Comparison of ENCODE assay signal across 24 cellular contexts in genomic region chr12:535396-535795, GRCh38.
DNase-seq lines count a peak whose midpoint lies in the region; ATAC-seq, FAIRE-seq and TF ChIP-seq lines count a peak whose summit lies in the region.
"Had no signal": no experiment of that assay in that cellular context is flagged by ENCODE, and none has a peak within 500 bp of the region (broad histone marks: within the 10 kb centered on the region; RNA-seq: fewer than 3 reads in every experiment).

No MANE protein-coding gene starts in this region.

- H3K27me3 Mint-ChIP-seq in Calu3 (ENCODE audit: unreplicated experiment) (no peaks in the 10 kb centered on the region), type B pancreatic cell (peaks cover 4% of the 10 kb centered on the region)
- no peaks in the 10 kb centered on the region for H3K27me3 Mint-ChIP-seq in activated CD8-positive, alpha-beta T cell treated with anti-CD3 and anti-CD28 coated beads, Interleukin-2, amount 10 ng/mL, durations not matched to agents 7 days and 5 days (ENCODE audit: low read depth)
- H3K27me3 Mint-ChIP-seq: CD4-positive, alpha-beta memory T cell; CD8-positive, alpha-beta memory T cell had no signal

- DNase-seq in Calu3 (no peak), kidney (peak; percentile 56), type B pancreatic cell (ENCODE audit: extremely low spot score, unreplicated experiment) (no peak), NCI-H187 treated with DMSO at 0.1 percent for 48 hours (lab: John Stamatoyannopoulos, UW) (no peak)
- DNase-seq in activated CD8-positive, alpha-beta T cell treated with anti-CD3 and anti-CD28 coated beads, Interleukin-2, amount 10 ng/mL, durations not matched to agents 7 days and 5 days = no peak
- DNase-seq: 8988T; ACHN; BE2C; C1 segment of cervical spinal cord; CD4-positive, alpha-beta memory T cell; CD4-positive, CD25-positive, alpha-beta regulatory T cell; CD8-positive, alpha-beta memory T cell; COR-L47; DMS 273 treated with DMSO at 0.1 percent for 48 hours; DMS153; DMS79 treated with DMSO at 0.1 percent for 48 hours; GF-D8 had no signal

- H3K4me3 ChIP-seq in kidney (ENCODE audit: low read length in 2 of 2) = no peak overlapping the region
- H3K4me3 ChIP-seq: BLaER1 had no signal

- peaks cover 23% of the 10 kb centered on the region for H3K4me1 Mint-ChIP-seq in Calu3 (ENCODE audit: low read depth, unreplicated experiment)
- H3K4me1 Mint-ChIP-seq in type B pancreatic cell (ENCODE audit: unreplicated experiment) = peaks cover 10% of the 10 kb centered on the region
- H3K4me1 Mint-ChIP-seq in activated CD8-positive, alpha-beta T cell treated with anti-CD3 and anti-CD28 coated beads, Interleukin-2, amount 10 ng/mL, durations not matched to agents 7 days and 5 days (ENCODE audit: low read depth) = peaks cover 19% of the 10 kb centered on the region

- CTCF ChIA-PET in Calu3 (lab: Charles Lee) = no interaction called here
- CTCF ChIA-PET in activated CD8-positive, alpha-beta T cell treated with anti-CD3 and anti-CD28 coated beads, Interleukin-2, amount 10 ng/mL, durations not matched to agents 7 days and 5 days (lab: Charles Lee) = interaction anchor here (4.0 to 6.4 kb wide), 2 partner anchors 12 to 80 kb away, joined by 21 to 58 read pairs; no protein-coding TSS in a partner anchor

- H3K9me3 ChIP-seq in kidney (ENCODE audit: control insufficient read depth in 1 of 2, low read length in 2 of 2) = peaks cover 0 to 6% of the 10 kb centered on the region in 2 donors
- H3K9me3 ChIP-seq: BE2C had no signal

- no peak for FAIRE-seq in kidney (lab: Jason Lieb, UNC)
- FAIRE-seq: A204.1, G401.6, GM12891, GM19239 had no signal

- no peak overlapping the region for H3K4me3 Mint-ChIP-seq in Calu3 (ENCODE audit: low read depth, unreplicated experiment)
- H3K4me3 Mint-ChIP-seq in type B pancreatic cell = no peak overlapping the region
- no peak overlapping the region for H3K4me3 Mint-ChIP-seq in activated CD8-positive, alpha-beta T cell treated with anti-CD3 and anti-CD28 coated beads, Interleukin-2, amount 10 ng/mL, durations not matched to agents 7 days and 5 days
- H3K4me3 Mint-ChIP-seq: CD14-positive monocyte; CD4-positive, alpha-beta memory T cell; CD4-positive, CD25-positive, alpha-beta regulatory T cell; CD8-positive, alpha-beta memory T cell had no signal

- peak overlapping the region; percentile 4 for H3K27ac Mint-ChIP-seq in Calu3 (ENCODE audit: unreplicated experiment)
- peak overlapping the region; percentile 76 for H3K27ac Mint-ChIP-seq in type B pancreatic cell
- H3K27ac Mint-ChIP-seq in activated CD8-positive, alpha-beta T cell treated with anti-CD3 and anti-CD28 coated beads, Interleukin-2, amount 10 ng/mL, durations not matched to agents 7 days and 5 days = no peak overlapping the region
- H3K27ac Mint-ChIP-seq: CD14-positive monocyte; CD4-positive, CD25-positive, alpha-beta regulatory T cell had no signal

- TF ChIP-seq CTCF in Calu3 (IDR thresholded peaks at IDR 0.05; ENCODE audit: unreplicated experiment) (no peak), kidney (IDR thresholded peaks at IDR 0.05; ENCODE audit: borderline replicate concordance, extremely low read depth, insufficient read depth) (no peak), type B pancreatic cell (conservative IDR thresholded peaks at IDR 0.05) (no peak)

- peaks cover 0 to 5% of the 10 kb centered on the region in 2 donors for H3K4me1 ChIP-seq in kidney (ENCODE audit: control insufficient read depth in 1 of 2, insufficient read depth in 1 of 2, low read depth in 1 of 2, low read length in 2 of 2)
- H3K4me1 ChIP-seq: BE2C had no signal

- POLR2A ChIA-PET in activated CD8-positive, alpha-beta T cell treated with anti-CD3 and anti-CD28 coated beads, Interleukin-2, amount 10 ng/mL, durations not matched to agents 7 days and 5 days (lab: Charles Lee) = no interaction called here

- H3K9ac ChIP-seq in kidney (ENCODE audit: low read length in 2 of 2) = no peak overlapping the region
- H3K9ac ChIP-seq: BLaER1 had no signal

- H3K36me3 ChIP-seq in kidney (ENCODE audit: control insufficient read depth in 1 of 2, insufficient read depth in 2 of 2, low read length in 2 of 2) = no peaks in the 10 kb centered on the region
- H3K36me3 ChIP-seq: BE2C, BLaER1 had no signal

- H3K27ac ChIP-seq in kidney (ENCODE audit: low read depth in 2 of 2, low read length in 2 of 2) = no peak overlapping the region
- H3K27ac ChIP-seq: BLaER1 had no signal

- ATAC-seq in HG03565 (IDR thresholded peaks at IDR 0.05; ENCODE audit: unreplicated experiment) = no peak
- ATAC-seq in activated CD8-positive, alpha-beta T cell treated with anti-CD3 and anti-CD28 coated beads, Interleukin-2, amount 10 ng/mL, durations not matched to agents 7 days and 5 days = no peak

- H3K9me3 Mint-ChIP-seq in Calu3 (ENCODE audit: low read depth, unreplicated experiment) = peaks cover 7% of the 10 kb centered on the region
- peaks cover 21% of the 10 kb centered on the region for H3K9me3 Mint-ChIP-seq in type B pancreatic cell
- peaks cover 2% of the 10 kb centered on the region for H3K9me3 Mint-ChIP-seq in activated CD8-positive, alpha-beta T cell treated with anti-CD3 and anti-CD28 coated beads, Interleukin-2, amount 10 ng/mL, durations not matched to agents 7 days and 5 days (ENCODE audit: insufficient read depth)

- no TSS peak for BruUV-seq in Calu3 (replicated peaks; lab: Mats Ljungman, UMichigan)

- intact Hi-C loops in Calu3 (cut with micrococcal nuclease; ENCODE audit: unreplicated experiment) = loop anchor here (5.0 kb wide), 1 partner anchor 33 kb away; no protein-coding TSS in a partner anchor
- intact Hi-C loops in kidney (cut with DNase I) = no loop called here

- peaks cover 22% of the 10 kb centered on the region for H3K36me3 Mint-ChIP-seq in Calu3 (ENCODE audit: insufficient read depth, unreplicated experiment)
- peaks cover 28% of the 10 kb centered on the region for H3K36me3 Mint-ChIP-seq in type B pancreatic cell
- H3K36me3 Mint-ChIP-seq in activated CD8-positive, alpha-beta T cell treated with anti-CD3 and anti-CD28 coated beads, Interleukin-2, amount 10 ng/mL, durations not matched to agents 7 days and 5 days (ENCODE audit: low read depth) = no peaks in the 10 kb centered on the region
- H3K36me3 Mint-ChIP-seq: CD14-positive monocyte; CD4-positive, CD25-positive, alpha-beta regulatory T cell had no signal
